ENCODE assay signal across 8 cellular contexts in the genomic region with DNA sequence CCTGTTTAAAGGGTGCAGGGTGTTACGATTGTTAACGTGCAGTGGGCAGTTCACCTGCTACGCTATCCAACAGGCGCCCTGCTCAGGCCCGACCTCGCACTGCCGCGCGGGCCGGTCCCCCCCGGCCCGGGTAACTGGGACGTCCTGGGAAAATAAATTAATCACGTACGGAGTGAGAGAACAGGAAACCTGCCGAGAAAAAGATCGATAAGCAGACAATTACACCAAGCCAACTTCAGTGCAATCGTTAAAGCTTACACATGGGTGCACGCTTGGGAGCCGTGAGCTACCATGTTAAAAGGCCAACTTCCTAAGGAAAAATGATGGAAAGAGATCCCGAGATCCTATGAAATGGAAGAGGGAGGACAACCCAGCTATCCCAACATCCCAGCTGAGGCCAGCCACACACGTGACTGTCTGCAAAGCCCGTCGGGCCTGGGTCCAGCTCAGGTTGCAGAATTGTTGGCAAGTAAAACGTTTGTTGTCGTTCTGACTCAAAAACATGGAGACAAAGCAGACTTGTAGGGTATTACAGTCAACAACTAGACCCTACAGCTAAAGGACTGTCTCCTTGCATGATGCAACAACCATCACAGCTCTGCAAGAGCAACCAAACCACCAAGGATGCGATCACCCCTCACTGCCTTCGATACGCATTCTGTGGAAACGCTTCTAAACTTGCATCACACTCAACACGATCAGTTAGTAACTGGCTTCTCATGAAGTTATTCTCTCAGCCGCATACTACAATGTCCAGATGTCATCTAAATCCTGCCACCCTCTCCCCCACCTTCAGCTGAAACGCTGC. TPM values are rescaled to one million over a fixed set of nuclear protein-coding genes. Genes with fewer than 3 reads are reported as not detected.
DNase-seq lines count a peak whose midpoint lies in the region; ATAC-seq lines count a peak whose summit lies in the region.

No MANE protein-coding gene starts in this region.

- H3K9me3 ChIP-seq in trophoblast cell (ENCODE audit: insufficient read depth, low read depth, low read length) = no peaks in the 10 kb centered on the region

- H3K79me1 ChIP-seq in trophoblast cell (ENCODE audit: low read length) = peaks cover 9% of the 10 kb centered on the region

- H3K27me3 Mint-ChIP-seq in activated CD4-positive, alpha-beta T cell treated with anti-CD3 and anti-CD28 coated beads, Interleukin-2, amount 10 ng/mL, durations not matched to agents 7 days and 5 days = peaks cover 1% of the 10 kb centered on the region

- H4K91ac ChIP-seq in trophoblast cell (ENCODE audit: low read depth, low read length) = no peak overlapping the region

- no peaks in the 10 kb centered on the region for H3K9me3 Mint-ChIP-seq in activated CD4-positive, alpha-beta T cell treated with anti-CD3 and anti-CD28 coated beads, Interleukin-2, amount 10 ng/mL, durations not matched to agents 7 days and 5 days

- H3K36me3 Mint-ChIP-seq in activated CD4-positive, alpha-beta T cell treated with anti-CD3 and anti-CD28 coated beads, Interleukin-2, amount 10 ng/mL, durations not matched to agents 7 days and 5 days (ENCODE audit: low read depth) = peaks cover 23% of the 10 kb centered on the region

- ATAC-seq in HG02623 (IDR thresholded peaks at IDR 0.05; ENCODE audit: unreplicated experiment) (no peak), HG02870 (IDR thresholded peaks at IDR 0.05; ENCODE audit: unreplicated experiment) (no peak), HG03457 (IDR thresholded peaks at IDR 0.05; ENCODE audit: unreplicated experiment) (no peak)

- no peak overlapping the region for H3K4me3 ChIP-seq in trophoblast cell (ENCODE audit: low read depth, low read length)

- H3K4ac ChIP-seq in trophoblast cell (ENCODE audit: low read depth, low read length) = no peak overlapping the region

- H2BK12ac ChIP-seq in trophoblast cell (ENCODE audit: low read length) = no peak overlapping the region

- H3K4me1 Mint-ChIP-seq in activated CD4-positive, alpha-beta T cell treated with anti-CD3 and anti-CD28 coated beads, Interleukin-2, amount 10 ng/mL, durations not matched to agents 7 days and 5 days = peaks cover 35% of the 10 kb centered on the region

- no peak overlapping the region for H2BK5ac ChIP-seq in trophoblast cell (ENCODE audit: low read depth, low read length, poor library complexity)

- H3K23ac ChIP-seq in trophoblast cell (ENCODE audit: low read length) = no peak overlapping the region

- H3K79me2 ChIP-seq in trophoblast cell (ENCODE audit: control insufficient read depth, insufficient read depth, low read length, poor library complexity) = peaks cover 5% of the 10 kb centered on the region

- no peak overlapping the region for H2BK120ac ChIP-seq in trophoblast cell (ENCODE audit: insufficient read depth, low read length, poor library complexity)

- POLR2A ChIA-PET in activated CD4-positive, alpha-beta T cell treated with anti-CD3 and anti-CD28 coated beads, Interleukin-2, amount 10 ng/mL, durations not matched to agents 7 days and 5 days (lab: Charles Lee) = no interaction called here

- no peaks in the 10 kb centered on the region for H3K27me3 ChIP-seq in trophoblast cell (ENCODE audit: insufficient read depth, low read length)

- H3K27ac ChIP-seq in epithelial cell of prostate = peak overlapping the region; percentile 91
- H3K27ac ChIP-seq in trophoblast cell (ENCODE audit: low read depth, low read length) = no peak overlapping the region

- H4K8ac ChIP-seq in trophoblast cell (ENCODE audit: low read depth, low read length) = peak overlapping the region; percentile 80

- H3K4me2 ChIP-seq in trophoblast cell (ENCODE audit: low read length) = peak overlapping the region; percentile 86

- peak overlapping the region; percentile 20 for H4K12ac ChIP-seq in trophoblast cell (ENCODE audit: low read depth, low read length)

- no peak overlapping the region for H3K9ac ChIP-seq in trophoblast cell (ENCODE audit: low read length)

- H3K14ac ChIP-seq in trophoblast cell (ENCODE audit: low read length) = no peak overlapping the region

- peak overlapping the region; percentile 94 for H3K27ac Mint-ChIP-seq in activated CD4-positive, alpha-beta T cell treated with anti-CD3 and anti-CD28 coated beads, Interleukin-2, amount 10 ng/mL, durations not matched to agents 7 days and 5 days

- CTCF ChIA-PET in activated CD4-positive, alpha-beta T cell treated with anti-CD3 and anti-CD28 coated beads, Interleukin-2, amount 10 ng/mL, durations not matched to agents 7 days and 5 days (lab: Charles Lee) = interaction anchor here (1.1 to 2.1 kb wide), 3 partner anchors 18 to 286 kb away, joined by 3 to 8 read pairs (median 5); no protein-coding TSS in a partner anchor

- no peaks in the 10 kb centered on the region for H3K36me3 ChIP-seq in trophoblast cell (ENCODE audit: control insufficient read depth in 1 of 2, insufficient read depth in 2 of 2, low read length in 2 of 2)

- peak overlapping the region; percentile 93 for H3K4me3 Mint-ChIP-seq in activated CD4-positive, alpha-beta T cell treated with anti-CD3 and anti-CD28 coated beads, Interleukin-2, amount 10 ng/mL, durations not matched to agents 7 days and 5 days

- H2AFZ ChIP-seq in trophoblast cell (ENCODE audit: insufficient read depth, low read length, poor library complexity) = peak overlapping the region; percentile 55

- H3K18ac ChIP-seq in trophoblast cell (ENCODE audit: low read length) = no peak overlapping the region

- H2AK5ac ChIP-seq in trophoblast cell (ENCODE audit: low read length) = no peak overlapping the region

- peaks cover 0 to 5% of the 10 kb centered on the region in 2 experiments for H3K4me1 ChIP-seq in trophoblast cell (ENCODE audit: control insufficient read depth in 1 of 2, insufficient read depth in 2 of 2, low read length in 2 of 2)

- no peak for DNase-seq in activated CD4-positive, alpha-beta T cell treated with anti-CD3 and anti-CD28 coated beads, Interleukin-2, amount 10 ng/mL, durations not matched to agents 7 days and 5 days
- no peak for DNase-seq in activated CD4-positive, alpha-beta T cell treated with anti-CD3 and anti-CD28 coated beads for 48 hours
- DNase-seq in RKO (ENCODE audit: low spot score) = peak; percentile 14
- DNase-seq in epithelial cell of prostate (ENCODE audit: low read depth, low spot score) = no peak
- no peak for DNase-seq in trophoblast cell

- WGBS in trophoblast cell (ENCODE audit: extremely low coverage, insufficient coverage, insufficient read length) = no CpG with 5 or more reads among the region's 33 CpGs

RNA-seq across cellular contexts. Expression of a gene that starts 0.7 kb away (rescaled TPM):
- 10 to 100 TPM; 59.7 to 67.7 TPM for total RNA-seq in activated CD4-positive, alpha-beta T cell treated with anti-CD3 and anti-CD28 coated beads, Interleukin-2, amount 10 ng/mL, durations not matched to agents 7 days and 5 days
- 9.9 and 11.1 TPM in 2 replicates for polyA plus RNA-seq in trophoblast cell (2013)
